ENCODE assay signal across 25 cellular contexts in genomic region chr1:113247805-113248204, GRCh38.
DNase-seq lines count a peak whose midpoint lies in the region; ATAC-seq, FAIRE-seq and TF ChIP-seq lines count a peak whose summit lies in the region.
"Had no signal": no experiment of that assay in that cellular context is flagged by ENCODE, and none has a peak within 500 bp of the region (broad histone marks: within the 10 kb centered on the region; RNA-seq: fewer than 3 reads in every experiment).

No MANE protein-coding gene starts in this region.

- peak overlapping the region; percentile 30 for H3K27ac ChIP-seq in C4-2B
- H3K27ac ChIP-seq in foreskin keratinocyte = no peak overlapping the region
- no peak overlapping the region for H3K27ac ChIP-seq in trophoblast cell (ENCODE audit: low read depth, low read length)
- H3K27ac ChIP-seq: BLaER1, GM23248, KMS-11, SJCRH30 had no signal

- H3K9ac ChIP-seq in trophoblast cell (ENCODE audit: low read length) = no peak overlapping the region
- H3K9ac ChIP-seq: BLaER1, GM23248, KMS-11 had no signal

- H3K4ac ChIP-seq in trophoblast cell (ENCODE audit: low read depth, low read length) = no peak overlapping the region

- peak overlapping the region; percentile 56 for H4K91ac ChIP-seq in trophoblast cell (ENCODE audit: low read depth, low read length)

- H4K8ac ChIP-seq in trophoblast cell (ENCODE audit: low read depth, low read length) = no peak overlapping the region

- H3K4me2 ChIP-seq in trophoblast cell (ENCODE audit: low read length) = no peak overlapping the region
- H3K4me2 ChIP-seq: BLaER1, KMS-11 had no signal

- H3K79me1 ChIP-seq in trophoblast cell (ENCODE audit: low read length) = peaks cover 1% of the 10 kb centered on the region

- no peaks in the 10 kb centered on the region for H3K9me3 ChIP-seq in trophoblast cell (ENCODE audit: insufficient read depth, low read depth, low read length)
- H3K9me3 ChIP-seq: BLaER1, MG63, SJCRH30 had no signal

- WGBS in trophoblast cell (ENCODE audit: extremely low coverage, insufficient coverage, insufficient read length) = no CpG with 5 or more reads among the region's 3 CpGs

- H2AK5ac ChIP-seq in trophoblast cell (ENCODE audit: low read length) = no peak overlapping the region

- peak overlapping the region; percentile 18 for H3K14ac ChIP-seq in trophoblast cell (ENCODE audit: low read length)

- no peak for FAIRE-seq in bronchial epithelial cell (lab: Jason Lieb, UNC)
- FAIRE-seq: GM12878, GM18507, HepG2 had no signal

- no peak overlapping the region for H3K18ac ChIP-seq in trophoblast cell (ENCODE audit: low read length)

- DNase-seq in bronchial epithelial cell (ENCODE audit: low read depth) (peak; percentile 83), foreskin keratinocyte (peak; percentile 47 to 75), trophoblast cell (no peak), AG08395 (ENCODE audit: low spot score) (no peak)
- DNase-seq: CD8-positive, alpha-beta memory T cell; DMS 273 treated with DMSO at 0.1 percent for 48 hours; GDM1; GM23248; MG63; NCI-H1105; NCI-H187 treated with DMSO at 0.1 percent for 48 hours; NCI-H2171 treated with DMSO at 0.1 percent for 48 hours; NCI-H446 treated with DMSO at 0.1 percent for 48 hours; NCI-H748 treated with DMSO at 0.1 percent for 48 hours; SJCRH30 had no signal

- H3K4me1 ChIP-seq in foreskin keratinocyte = peaks cover 16% of the 10 kb centered on the region
- peaks cover 7 to 10% of the 10 kb centered on the region in 2 experiments for H3K4me1 ChIP-seq in trophoblast cell (ENCODE audit: control insufficient read depth in 1 of 2, insufficient read depth in 2 of 2, low read length in 2 of 2)
- H3K4me1 ChIP-seq: BLaER1, SJCRH30 had no signal

- peak; percentile 60 for ATAC-seq in foreskin keratinocyte
- ATAC-seq in GM21390 (IDR thresholded peaks at IDR 0.05; ENCODE audit: unreplicated experiment) = no peak
- ATAC-seq in HG03097 (IDR thresholded peaks at IDR 0.05; ENCODE audit: low FRiP score, unreplicated experiment) = no peak
- no peak for ATAC-seq in HG02981 (IDR thresholded peaks at IDR 0.05; ENCODE audit: unreplicated experiment)
- ATAC-seq: GM12878, HepG2, PC-3 had no signal

- H3K23ac ChIP-seq in trophoblast cell (ENCODE audit: low read length) = no peak overlapping the region

- H2BK12ac ChIP-seq in trophoblast cell (ENCODE audit: low read length) = peak overlapping the region; percentile 69

- no peak overlapping the region for H2AFZ ChIP-seq in trophoblast cell (ENCODE audit: insufficient read depth, low read length, poor library complexity)
- H2AFZ ChIP-seq: GM23248 had no signal

- H2BK5ac ChIP-seq in trophoblast cell (ENCODE audit: low read depth, low read length, poor library complexity) = no peak overlapping the region

- H4K12ac ChIP-seq in trophoblast cell (ENCODE audit: low read depth, low read length) = no peak overlapping the region

- no peaks in the 10 kb centered on the region for H3K27me3 ChIP-seq in bronchial epithelial cell (ENCODE audit: control insufficient read depth, insufficient read depth, low read length)
- H3K27me3 ChIP-seq in foreskin keratinocyte = no peaks in the 10 kb centered on the region
- no peaks in the 10 kb centered on the region for H3K27me3 ChIP-seq in trophoblast cell (ENCODE audit: insufficient read depth, low read length)
- H3K27me3 ChIP-seq: BLaER1, MG63 had no signal

- no peaks in the 10 kb centered on the region for H3K79me2 ChIP-seq in trophoblast cell (ENCODE audit: control insufficient read depth, insufficient read depth, low read length, poor library complexity)

- no peak for TF ChIP-seq CTCF in C4-2B (conservative IDR thresholded peaks at IDR 0.05)
- TF ChIP-seq CTCF in bronchial epithelial cell (IDR thresholded peaks at IDR 0.05; ENCODE audit: insufficient read depth, low read length, severe bottlenecking) = no peak
- TF ChIP-seq CTCF in foreskin keratinocyte (conservative IDR thresholded peaks at IDR 0.05) = peak; percentile 28

- H2BK120ac ChIP-seq in trophoblast cell (ENCODE audit: insufficient read depth, low read length, poor library complexity) = no peak overlapping the region

- H3K4me3 ChIP-seq in bronchial epithelial cell (ENCODE audit: low read depth, low read length) (no peak overlapping the region), trophoblast cell (ENCODE audit: low read depth, low read length) (no peak overlapping the region)
- H3K4me3 ChIP-seq: BLaER1, GM12878, GM23248, MG63, SJCRH30 had no signal

- no peaks in the 10 kb centered on the region for H3K36me3 ChIP-seq in bronchial epithelial cell (ENCODE audit: control insufficient read depth, insufficient read depth, low read length)
- no peaks in the 10 kb centered on the region for H3K36me3 ChIP-seq in trophoblast cell (ENCODE audit: control insufficient read depth in 1 of 2, insufficient read depth in 2 of 2, low read length in 2 of 2)
- H3K36me3 ChIP-seq: BLaER1, MG63, SJCRH30 had no signal

Comparison
In these comparisons a context has a peak if more than half of its experiments do, and no peak if none do; other contexts are left out.
1. DNase-seq: peak in bronchial epithelial cell (single experiment) and foreskin keratinocyte (2 of 2); none in trophoblast cell (0 of 2) and AG08395 (single experiment).